11 cellular contexts compared by ENCODE assay signal in the genomic region with DNA sequence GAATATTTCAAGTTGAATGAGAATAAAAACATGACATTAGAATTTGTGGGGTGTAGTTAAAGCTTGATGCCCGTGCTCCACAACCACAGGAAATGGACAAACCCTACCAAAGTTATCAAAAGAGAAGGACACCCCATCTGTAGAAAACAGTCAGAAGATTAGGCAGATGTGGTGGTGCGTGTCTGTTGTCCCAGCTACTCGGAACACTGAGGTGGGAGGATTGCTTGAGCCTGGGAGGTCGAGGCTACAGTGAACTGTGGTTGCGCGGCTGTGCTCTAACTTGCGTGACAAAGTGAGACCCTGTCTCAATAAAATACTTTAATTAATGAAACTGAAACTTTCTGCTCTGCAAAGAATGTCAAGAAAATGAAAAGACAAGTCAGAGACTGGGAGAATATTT. TPM values are rescaled to one million over a fixed set of nuclear protein-coding genes. Genes with fewer than 3 reads are reported as not detected.
A peak's percentile ranks its signal among the peaks of the same experiment; 100 is the strongest.
DNase-seq lines count a peak whose midpoint lies in the region; ATAC-seq, FAIRE-seq and TF ChIP-seq lines count a peak whose summit lies in the region.
"Had no signal": no experiment of that assay in that cellular context is flagged by ENCODE, and none has a peak within 500 bp of the region (broad histone marks: within the 10 kb centered on the region; RNA-seq: fewer than 3 reads in every experiment).

No MANE protein-coding gene starts in this region.

- H3K36me3 Mint-ChIP-seq in CD4-positive, CD25-positive, alpha-beta regulatory T cell, result no peaks in the 10 kb centered on the region
- peaks cover 10% of the 10 kb centered on the region for H3K36me3 Mint-ChIP-seq in neural crest cell (ENCODE audit: low read depth)
- H3K36me3 Mint-ChIP-seq in T-helper 17 cell (ENCODE audit: low read depth), result peaks cover 2% of the 10 kb centered on the region

- no peaks in the 10 kb centered on the region for H3K27me3 Mint-ChIP-seq in CD4-positive, CD25-positive, alpha-beta regulatory T cell
- H3K27me3 Mint-ChIP-seq in neural crest cell (ENCODE audit: low read depth) (no peaks in the 10 kb centered on the region), T-helper 17 cell (no peaks in the 10 kb centered on the region)

- ATAC-seq in CD4-positive, CD25-positive, alpha-beta regulatory T cell (ENCODE audit: low read depth in 2 of 2), result no peak
- ATAC-seq in K562 (no peak), T-helper 17 cell (no peak)

- H2AFZ ChIP-seq in Loucy (ENCODE audit: low read length), result peak overlapping the region; percentile 92; the same call in 1 of the 2 replicates
- peak overlapping the region; percentile 96 for H2AFZ ChIP-seq in K562 (ENCODE audit: low read depth, low read length)

- H3K27ac Mint-ChIP-seq in CD4-positive, CD25-positive, alpha-beta regulatory T cell, result peak overlapping the region in 1 of 3 donors; percentile 88
- H3K27ac Mint-ChIP-seq in neural crest cell (ENCODE audit: unreplicated experiment) (no peak overlapping the region), T-helper 17 cell (no peak overlapping the region)

- H3K4me1 ChIP-seq in CD4-positive, CD25-positive, alpha-beta regulatory T cell (ENCODE audit: control insufficient read depth, insufficient read depth, low read length, poor library complexity, severe bottlenecking), result peaks cover 10% of the 10 kb centered on the region
- H3K4me1 ChIP-seq in Loucy (ENCODE audit: insufficient read depth, low read length, poor library complexity, severe bottlenecking), result peaks cover 22% of the 10 kb centered on the region
- H3K4me1 ChIP-seq in K562 (replicated peaks in 1 of 2; ENCODE audit: control insufficient read depth in 2 of 2, insufficient read depth in 2 of 2, low read length in 2 of 2), result peaks cover 57 to 85% of the 10 kb centered on the region in 2 experiments

- TF ChIP-seq CTCF in Loucy (conservative IDR thresholded peaks at IDR 0.05; ENCODE audit: low read length) (no peak), K562 (IDR thresholded peaks at IDR 0.05 in 2 of 3, conservative IDR thresholded peaks at IDR 0.05 in 1 of 3; ENCODE audit: insufficient read depth in 2 of 3, low read depth in 1 of 3, low read length in 3 of 3) (no peak), neural crest cell (conservative IDR thresholded peaks at IDR 0.05) (no peak), GM13977 (IDR thresholded peaks at IDR 0.05; ENCODE audit: extremely low read depth, insufficient read depth, missing control alignments) (no peak)

- no peaks in the 10 kb centered on the region for H3K9me2 ChIP-seq in Loucy (replicated peaks; ENCODE audit: low read depth, low read length)

- no peak overlapping the region for H3K27ac ChIP-seq in CD4-positive, CD25-positive, alpha-beta regulatory T cell (ENCODE audit: insufficient read depth, low read length, poor library complexity, severe bottlenecking)
- peak overlapping the region; percentile 67; the same call in 2 of the 3 replicates for H3K27ac ChIP-seq in K562 (ENCODE audit: extremely low read depth, low read depth, low read length)

- DNase-seq in CD4-positive, CD25-positive, alpha-beta regulatory T cell, result no peak
- DNase-seq in K562 (ENCODE audit: extremely low read depth in 1 of 4, low spot score in 3 of 4) (peak in 3 of 4 experiments; percentile 6 to 57 (median 7)), neural crest cell (ENCODE audit: low read depth, low spot score) (no peak), GM13977 (ENCODE audit: low spot score) (no peak), T-helper 17 cell (no peak), NCI-H526 (lab: John Stamatoyannopoulos, UW) (no peak)
- no peak for DNase-seq in stimulated activated CD4-positive, alpha-beta T cell treated with anti-CD3 and anti-CD28 coated beads, Interleukin-2, amount 100 ng/mL, for 24 hours
- DNase-seq: activated T-cell treated with anti-CD3 and anti-CD28 coated beads, Interleukin-2, amount 50 U/mL, for 48 hours; NCI-H524; stimulated activated CD4-positive, alpha-beta T cell treated with anti-CD3 and anti-CD28 coated beads, Interleukin-4, amount 100 ng/mL, for 24 hours had no signal

- H3K36me3 ChIP-seq in CD4-positive, CD25-positive, alpha-beta regulatory T cell (ENCODE audit: control insufficient read depth, insufficient read depth, low read length), result no peaks in the 10 kb centered on the region
- H3K36me3 ChIP-seq in Loucy (ENCODE audit: insufficient read depth, low read length) (peaks cover 6% of the 10 kb centered on the region; the same call in 1 of the 2 replicates), K562 (ENCODE audit: control insufficient read depth, insufficient read depth, low read length) (peaks cover 46% of the 10 kb centered on the region; the same call in 2 of the 3 replicates)

- H3K4me1 Mint-ChIP-seq in CD4-positive, CD25-positive, alpha-beta regulatory T cell, result peaks cover 0 to 15% (median 5%) of the 10 kb centered on the region in 4 donors
- H3K4me1 Mint-ChIP-seq in neural crest cell (peaks cover 51% of the 10 kb centered on the region), T-helper 17 cell (peaks cover 2% of the 10 kb centered on the region)

- H3K4me2 ChIP-seq in Loucy (ENCODE audit: low read depth, low read length, poor library complexity, severe bottlenecking) (peak overlapping the region; percentile 82), K562 (ENCODE audit: insufficient read depth, low read length) (peak overlapping the region; percentile 95)

- no peaks in the 10 kb centered on the region for H3K9me3 ChIP-seq in CD4-positive, CD25-positive, alpha-beta regulatory T cell (ENCODE audit: control insufficient read depth in 2 of 2, low read length in 2 of 2)
- H3K9me3 ChIP-seq in Loucy (ENCODE audit: insufficient read depth, low read depth, low read length), result no peaks in the 10 kb centered on the region
- H3K9me3 ChIP-seq in K562 (replicated peaks; ENCODE audit: control insufficient read depth, insufficient read depth, low read depth, low read length), result no peaks in the 10 kb centered on the region
- no peaks in the 10 kb centered on the region for H3K9me3 ChIP-seq in T-helper 17 cell (ENCODE audit: control insufficient read depth, low read length, poor library complexity, severe bottlenecking)

- 7% methylated on average over 7 of the region's 7 CpGs for WGBS in K562 (ENCODE audit: insufficient coverage, low coverage, missing lambda C conversion rate)

- intact Hi-C loops in K562 (cut with micrococcal nuclease), result loop anchor here (5.0 kb wide), 1 partner anchor 42 kb away; a partner anchor contains a TSS

- no peak for TF ChIP-seq RAD21 in K562 (CRISPR knock-in tag; conservative IDR thresholded peaks at IDR 0.05 in 1 of 2, IDR thresholded peaks at IDR 0.05 in 1 of 2)

- CTCF ChIA-PET in K562 (lab: Yijun Ruan, JAX; ENCODE audit: low intra/inter-chr PET ratio), result no interaction called here

- no peak for TF ChIP-seq EP300 in K562 (IDR thresholded peaks at IDR 0.05; ENCODE audit: low read length)

- H3K79me2 ChIP-seq in Loucy (ENCODE audit: insufficient read depth, low read length) (no peaks in the 10 kb centered on the region), K562 (ENCODE audit: control insufficient read depth, insufficient read depth, low read length) (peaks cover 31% of the 10 kb centered on the region)

- no peaks in the 10 kb centered on the region for H3K9me3 Mint-ChIP-seq in CD4-positive, CD25-positive, alpha-beta regulatory T cell
- H3K9me3 Mint-ChIP-seq in neural crest cell, result no peaks in the 10 kb centered on the region

- H4K20me1 ChIP-seq in Loucy (ENCODE audit: insufficient read depth, low read length, poor library complexity, severe bottlenecking), result no peaks in the 10 kb centered on the region
- no peaks in the 10 kb centered on the region for H4K20me1 ChIP-seq in K562 (replicated peaks; ENCODE audit: control insufficient read depth, insufficient read depth, low read length)

- peak overlapping the region; percentile 46 to 90 (median 78) for H3K4me3 Mint-ChIP-seq in CD4-positive, CD25-positive, alpha-beta regulatory T cell
- peak overlapping the region; percentile 90 for H3K4me3 Mint-ChIP-seq in neural crest cell
- no peak overlapping the region for H3K4me3 Mint-ChIP-seq in T-helper 17 cell

- in situ Hi-C loops in K562 (cut with MboI), result no loop called here
- in situ Hi-C loops in GM13977 (cut with MboI; ENCODE audit: low pct_unique_long_range_greater_than_20kb, low sequenced_read_pairs, unreplicated experiment), result no loop called here

- H3F3A ChIP-seq in Loucy (ENCODE audit: low read depth), result no peaks in the 10 kb centered on the region

- TF ChIP-seq POLR2A in K562 (conservative IDR thresholded peaks at IDR 0.05), result no peak

- no peak for FAIRE-seq in K562 (lab: Jason Lieb, UNC)

- H3K9me1 ChIP-seq in K562 (ENCODE audit: control insufficient read depth, insufficient read depth, low read length), result peaks cover 5% of the 10 kb centered on the region

- H3K27me3 ChIP-seq in CD4-positive, CD25-positive, alpha-beta regulatory T cell (ENCODE audit: control insufficient read depth, insufficient read depth, low read length), result no peaks in the 10 kb centered on the region
- H3K27me3 ChIP-seq in Loucy (ENCODE audit: insufficient read depth, low read length, poor library complexity, severe bottlenecking), result no peaks in the 10 kb centered on the region
- no peaks in the 10 kb centered on the region for H3K27me3 ChIP-seq in K562 (ENCODE audit: control insufficient read depth in 2 of 2, insufficient read depth in 2 of 2, low read length in 2 of 2)

- POLR2A ChIA-PET in K562 (lab: Yijun Ruan, JAX), result interaction anchor here (0.6 to 0.7 kb wide), 2 partner anchors 10 to 1267 kb away, joined by 3 read pairs; no protein-coding TSS in a partner anchor

- no TSS peak for BruUV-seq in K562 (replicated peaks; lab: Mats Ljungman, UMichigan)

- H3K4me3 ChIP-seq in CD4-positive, CD25-positive, alpha-beta regulatory T cell (ENCODE audit: low read depth, low read length), result no peak overlapping the region
- peak overlapping the region; percentile 100 for H3K4me3 ChIP-seq in Loucy (ENCODE audit: low read length, poor library complexity, severe bottlenecking)
- peak overlapping the region; percentile 88 for H3K4me3 ChIP-seq in K562

- H3K9ac ChIP-seq in Loucy (ENCODE audit: low read depth, low read length, poor library complexity, severe bottlenecking), result peak overlapping the region; percentile 72
- H3K9ac ChIP-seq in K562 (ENCODE audit: insufficient read depth in 1 of 2, low read depth in 2 of 2, low read length in 2 of 2), result peak overlapping the region; percentile 30 to 45; a peak in 3 of 4 replicates

RNA-seq across cellular contexts. Expression of a gene that starts 1.5 kb away (rescaled TPM):
- total RNA-seq in CD4-positive, CD25-positive, alpha-beta regulatory T cell, result 1.7 TPM
- 1 to 10 TPM; 2.5 to 9.2 (median 6.2) TPM for polyA plus RNA-seq in CD4-positive, CD25-positive, alpha-beta regulatory T cell
- 20.1 and 44.2 TPM in 2 replicates for total RNA-seq in K562 (2011; cell fraction: chromatin; rRNA removed; ENCODE audit: low replicate concordance)
- total RNA-seq in K562 (2011; cell fraction: nucleolus; rRNA removed), result 39.1 and 40.0 TPM in 2 replicates
- total RNA-seq in K562 (2011; cell fraction: nucleoplasm; rRNA removed), result 28.1 and 28.7 TPM in 2 replicates
- total RNA-seq in K562 (2014; rRNA removed) (63.7 and 104 TPM in 2 replicates), K562 (2014; rRNA removed; fragmentation: Illumina TruSeq; extraction: Trizol) (10.4 and 12.6 TPM in 2 replicates), K562 (2015; rRNA removed; fragmentation: Illumina TruSeq; extraction: Trizol) (29.7 and 31.9 TPM in 2 replicates), K562 (2021) (118 and 121 TPM in 2 replicates), neural crest cell (27.5 and 28.1 TPM in 2 replicates), T-helper 17 cell (1 to 10 TPM; 2.6 to 3.1 TPM)
- polyA plus RNA-seq in K562 (2011; rRNA removed) (6.7 and 23.0 TPM in 2 replicates), K562 (2014; fragmentation: Illumina TruSeq; extraction: Trizol) (38.3 and 84.8 TPM in 2 replicates), K562 (2014; fragmentation: Nextera tagmentation; extraction: Ambion mirVana) (under 1 TPM in 1 of 2 experiments, not detected in 1; 0.14 TPM), K562 (2014; rRNA removed) (40.6 and 50.4 TPM in 2 replicates)
- 22.2 and 53.4 TPM in 2 replicates for polyA plus RNA-seq in K562 (2011; cell fraction: cytosol; rRNA removed)
- polyA plus RNA-seq in K562 (2011; cell fraction: nucleus; rRNA removed), result 41.7 and 48.0 TPM in 2 replicates
- polyA plus RNA-seq in K562 (2012), result 94.4 and 104 TPM in 2 replicates
- polyA minus RNA-seq in K562 (2011; rRNA and poly(A)+ RNA removed), result 4.8 and 6.1 TPM in 2 replicates
- polyA minus RNA-seq in K562 (2011; cell fraction: cytosol; rRNA and poly(A)+ RNA removed), result 45.0 and 94.2 TPM in 2 replicates
- 10.6 and 16.9 TPM in 2 replicates for polyA minus RNA-seq in K562 (2011; cell fraction: nucleus; rRNA and poly(A)+ RNA removed)

RNA-seq across cellular contexts. Expression of a gene that starts 30.3 kb away (rescaled TPM):
- not detected for total RNA-seq in CD4-positive, CD25-positive, alpha-beta regulatory T cell
- under 1 TPM in 1 of 4 donors, not detected in 3; 0.38 TPM for polyA plus RNA-seq in CD4-positive, CD25-positive, alpha-beta regulatory T cell
- total RNA-seq in K562 (2011; cell fraction: chromatin; rRNA removed; ENCODE audit: low replicate concordance), result 5.4 and 12.8 TPM in 2 replicates
- 7.2 and 7.5 TPM in 2 replicates for total RNA-seq in K562 (2011; cell fraction: nucleolus; rRNA removed)
- total RNA-seq in K562 (2011; cell fraction: nucleoplasm; rRNA removed), result 3.4 and 5.4 TPM in 2 replicates
- total RNA-seq in K562 (2014; rRNA removed) (not detected in 2 replicates), K562 (2014; rRNA removed; fragmentation: Illumina TruSeq; extraction: Trizol) (not detected in 2 replicates), K562 (2015; rRNA removed; fragmentation: Illumina TruSeq; extraction: Trizol) (0.08 and 0.25 TPM in 2 replicates), K562 (2021) (0.74 and 1.1 TPM in 2 replicates), neural crest cell (1.4 and 1.8 TPM in 2 replicates), T-helper 17 cell (1 to 10 TPM in 1 of 2 donors, not detected in 1; 1.1 TPM)
- polyA plus RNA-seq in K562 (2011; rRNA removed) (0.11 and 0.41 TPM in 2 replicates), K562 (2014; fragmentation: Illumina TruSeq; extraction: Trizol) (not detected in 2 replicates), K562 (2014; fragmentation: Nextera tagmentation; extraction: Ambion mirVana) (not detected), K562 (2014; rRNA removed) (0.50 and 1.6 TPM in 2 replicates)
- polyA plus RNA-seq in K562 (2011; cell fraction: cytosol; rRNA removed), result 0.19 and 0.69 TPM in 2 replicates
- polyA plus RNA-seq in K562 (2011; cell fraction: nucleus; rRNA removed), result 2.6 and 3.7 TPM in 2 replicates
- polyA plus RNA-seq in K562 (2012), result 1.5 and 3.0 TPM in 2 replicates
- polyA minus RNA-seq in K562 (2011; rRNA and poly(A)+ RNA removed), result 0.49 TPM in 1 of 2 replicates, not detected in the other
- polyA minus RNA-seq in K562 (2011; cell fraction: cytosol; rRNA and poly(A)+ RNA removed), result not detected in 2 replicates
- polyA minus RNA-seq in K562 (2011; cell fraction: nucleus; rRNA and poly(A)+ RNA removed), result 0.54 and 0.56 TPM in 2 replicates

RNA-seq across cellular contexts. Expression of a gene that starts 42.9 kb away (rescaled TPM):
- 51.6 TPM for total RNA-seq in CD4-positive, CD25-positive, alpha-beta regulatory T cell
- 10 to 100 TPM in 3 of 4 donors, 1 to 10 TPM in 1; 8.8 to 18.0 (median 12.3) TPM for polyA plus RNA-seq in CD4-positive, CD25-positive, alpha-beta regulatory T cell
- 322 and 719 TPM in 2 replicates for total RNA-seq in K562 (2011; cell fraction: chromatin; rRNA removed; ENCODE audit: low replicate concordance)
- total RNA-seq in K562 (2011; cell fraction: nucleolus; rRNA removed), result 292 and 343 TPM in 2 replicates
- 326 and 359 TPM in 2 replicates for total RNA-seq in K562 (2011; cell fraction: nucleoplasm; rRNA removed)
- total RNA-seq in K562 (2014; rRNA removed) (56.4 and 67.6 TPM in 2 replicates), K562 (2014; rRNA removed; fragmentation: Illumina TruSeq; extraction: Trizol) (10.6 and 15.1 TPM in 2 replicates), K562 (2015; rRNA removed; fragmentation: Illumina TruSeq; extraction: Trizol) (29.6 and 29.8 TPM in 2 replicates), K562 (2021) (87.9 and 89.5 TPM in 2 replicates), neural crest cell (218 and 225 TPM in 2 replicates), T-helper 17 cell (10 to 100 TPM; 31.1 to 36.8 TPM)
- polyA plus RNA-seq in K562 (2011; rRNA removed) (81.3 and 221 TPM in 2 replicates), K562 (2014; fragmentation: Illumina TruSeq; extraction: Trizol) (37.4 and 43.3 TPM in 2 replicates), K562 (2014; fragmentation: Nextera tagmentation; extraction: Ambion mirVana) (1 to 10 TPM; 2.2 to 2.7 TPM), K562 (2014; rRNA removed) (58.2 and 80.7 TPM in 2 replicates)
- polyA plus RNA-seq in K562 (2011; cell fraction: cytosol; rRNA removed), result 98.8 and 159 TPM in 2 replicates
- polyA plus RNA-seq in K562 (2011; cell fraction: nucleus; rRNA removed), result 739 and 1,169 TPM in 2 replicates
- 51.7 and 64.9 TPM in 2 replicates for polyA plus RNA-seq in K562 (2012)
- polyA minus RNA-seq in K562 (2011; rRNA and poly(A)+ RNA removed), result 117 and 159 TPM in 2 replicates
- 32.4 and 62.6 TPM in 2 replicates for polyA minus RNA-seq in K562 (2011; cell fraction: cytosol; rRNA and poly(A)+ RNA removed)
- polyA minus RNA-seq in K562 (2011; cell fraction: nucleus; rRNA and poly(A)+ RNA removed), result 91.6 and 197 TPM in 2 replicates

Comparison
In these comparisons a context has a peak if more than half of its experiments do, and no peak if none do; other contexts are left out.
1. DNase-seq: peak in K562 (3 of 4); none in CD4-positive, CD25-positive, alpha-beta regulatory T cell (0 of 3), neural crest cell (single experiment), stimulated activated CD4-positive, alpha-beta T cell treated with anti-CD3 and anti-CD28 coated beads, Interleukin-2, amount 100 ng/mL, for 24 hours (0 of 2), GM13977 (single experiment), T-helper 17 cell (0 of 3) and NCI-H526 (0 of 2).